In genomic region chr14:31935406-31935805, GRCh38 we compare ENCODE assay signal across 1 cellular context.
TF ChIP-seq lines count a peak whose summit lies in the region.

No MANE protein-coding gene starts in this region.

TF ChIP-seq in HepG2, 621 proteins besides CTCF, POLR2A, EP300 and RAD21 (continued from another document):
- TF ChIP-seq ZNF687 (CRISPR knock-in tag; IDR thresholded peaks at IDR 0.05) (no peak), REPIN1 (CRISPR knock-in tag; IDR thresholded peaks at IDR 0.05; ENCODE audit: borderline replicate concordance, low read depth) (0 out of 2 replicates have a peak, but pooled peaks have one; percentile 4), DBP (CRISPR knock-in tag; IDR thresholded peaks at IDR 0.05; ENCODE audit: not compliant biosample characterization) (peak; percentile 3), TRIM24 (CRISPR knock-in tag; IDR thresholded peaks at IDR 0.05) (no peak), FOXP4 (CRISPR knock-in tag; IDR thresholded peaks at IDR 0.05) (0 out of 2 replicates have a peak, but pooled peaks have one; percentile 31), WIZ (CRISPR knock-in tag; IDR thresholded peaks at IDR 0.05) (no peak), ZNF704 (CRISPR knock-in tag; IDR thresholded peaks at IDR 0.05; ENCODE audit: borderline replicate concordance) (no peak), ISX (CRISPR knock-in tag; conservative IDR thresholded peaks at IDR 0.05) (no peak)
